In the genomic region with DNA sequence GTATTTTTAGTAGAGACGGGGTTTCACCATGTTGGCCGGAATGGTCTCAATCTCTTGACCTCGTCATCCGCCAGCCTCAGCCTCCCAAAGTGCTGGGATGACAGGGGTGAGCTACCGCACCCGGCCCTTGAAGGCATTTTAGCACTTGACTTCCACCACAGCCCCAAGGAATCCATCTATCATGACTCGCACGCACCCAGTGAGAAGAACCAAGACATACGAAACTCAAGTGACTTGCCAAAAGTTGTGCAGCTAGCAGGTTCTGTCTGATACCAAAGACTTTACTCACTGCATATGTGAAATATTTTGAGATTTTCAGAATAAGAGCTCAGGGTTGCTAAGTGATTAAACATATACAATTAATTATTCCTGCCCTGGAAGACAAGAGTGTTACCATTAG, we compare ENCODE assay signal across 9 cellular contexts. TPM values are rescaled to one million over a fixed set of nuclear protein-coding genes. Genes with fewer than 3 reads are reported as not detected.
DNase-seq lines count a peak whose midpoint lies in the region; ATAC-seq and TF ChIP-seq lines count a peak whose summit lies in the region.
"Had no signal": no experiment of that assay in that cellular context is flagged by ENCODE, and none has a peak within 500 bp of the region (broad histone marks: within the 10 kb centered on the region; RNA-seq: fewer than 3 reads in every experiment).

No MANE protein-coding gene starts in this region.

- TF ChIP-seq CTCF in AG10803 (conservative IDR thresholded peaks at IDR 0.05; ENCODE audit: low read length) (no peak), mesothelial cell of epicardium (IDR thresholded peaks at IDR 0.05; ENCODE audit: unreplicated experiment) (no peak)

- no peak overlapping the region for H3K4me3 ChIP-seq in AG10803 (ENCODE audit: low read length)

- no peak for ATAC-seq in HG03139 (IDR thresholded peaks at IDR 0.05; ENCODE audit: unreplicated experiment)

- H3K4me3 Mint-ChIP-seq in mesothelial cell of epicardium: no peak overlapping the region

- peaks cover 6% of the 10 kb centered on the region for H3K9me3 Mint-ChIP-seq in mesothelial cell of epicardium

- no peak for TF ChIP-seq POLR2A in erythroblast (IDR thresholded peaks at IDR 0.05; ENCODE audit: low read length)

- H3K36me3 Mint-ChIP-seq in mesothelial cell of epicardium: no peaks in the 10 kb centered on the region

- DNase-seq in AG10803 (ENCODE audit: low read depth) (peak; percentile 99), HCEC 1CT (peak; percentile 95), amniotic stem cell (lab: John Stamatoyannopoulos, UW) (peak; percentile 86), mesothelial cell of epicardium (ENCODE audit: low spot score in 2 of 2, unreplicated experiment in 2 of 2) (no peak), cortex of kidney (lab: John Stamatoyannopoulos, UW) (no peak), erythroblast (lab: John Stamatoyannopoulos, UW) (no peak), epidermal melanocyte (ENCODE audit: insufficient read length, low spot score) (no peak)
- DNase-seq: NCI-H1092 had no signal

- peaks cover 9% of the 10 kb centered on the region for H3K27me3 Mint-ChIP-seq in mesothelial cell of epicardium (ENCODE audit: low read depth)

- peaks cover 37% of the 10 kb centered on the region for H3K4me1 Mint-ChIP-seq in mesothelial cell of epicardium

- H3K27ac Mint-ChIP-seq in mesothelial cell of epicardium: peak overlapping the region; percentile 85

RNA-seq across cellular contexts. Expression of a gene that starts 21.0 kb away (rescaled TPM):
- total RNA-seq in mesothelial cell of epicardium: 4.5 to 5.8 TPM (median 5.3 TPM) in 3 replicates

Comparison
In these comparisons a context has a peak if more than half of its experiments do, and no peak if none do; other contexts are left out.
1. DNase-seq: peak in AG10803 (single experiment), HCEC 1CT (single experiment) and amniotic stem cell (single experiment); none in mesothelial cell of epicardium (0 of 2), cortex of kidney (single experiment), erythroblast (0 of 2) and epidermal melanocyte (single experiment).